11 cellular contexts compared by ENCODE assay signal in the genomic region with DNA sequence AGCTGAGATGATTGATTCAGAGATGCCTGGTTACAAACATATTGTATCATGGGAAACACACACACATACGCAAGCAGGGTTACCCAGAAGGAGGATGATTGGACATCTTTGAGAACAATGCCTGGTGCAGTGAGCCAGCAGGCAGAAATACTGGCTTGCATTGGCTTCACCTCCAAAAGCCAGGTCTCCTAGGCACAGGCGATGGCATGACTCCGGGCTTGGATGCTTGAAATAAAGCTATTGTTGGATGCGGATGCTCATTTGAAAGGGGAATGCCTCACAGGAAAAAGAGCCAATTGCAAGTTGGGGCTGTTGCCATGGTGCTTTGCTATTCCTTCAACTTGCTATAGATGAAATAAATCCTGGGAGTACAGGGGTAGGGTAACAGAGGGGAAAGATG.
DNase-seq lines count a peak whose midpoint lies in the region; ATAC-seq, FAIRE-seq and TF ChIP-seq lines count a peak whose summit lies in the region.
"Had no signal": no experiment of that assay in that cellular context is flagged by ENCODE, and none has a peak within 500 bp of the region (broad histone marks: within the 10 kb centered on the region; RNA-seq: fewer than 3 reads in every experiment).

No MANE protein-coding gene starts in this region.

- no peak for ATAC-seq in HG03135 (IDR thresholded peaks at IDR 0.05; ENCODE audit: unreplicated experiment)

- 0 out of 2 replicates have a peak overlapping the region, but pooled peaks have one; percentile 11 for H4K8ac ChIP-seq in H1 (ENCODE audit: extremely low read depth, insufficient read depth, low read length)

- no peaks in the 10 kb centered on the region for H3K27me3 ChIP-seq in CD8-positive, alpha-beta memory T cell (ENCODE audit: insufficient read depth, low read length, poor library complexity, severe bottlenecking)
- no peaks in the 10 kb centered on the region for H3K27me3 ChIP-seq in OCI-LY3 (ENCODE audit: low read depth, low read length)
- H3K27me3 ChIP-seq in H1 (replicated peaks in 1 of 4; ENCODE audit: control insufficient read depth in 3 of 4, extremely low read depth in 1 of 4, insufficient read depth in 3 of 4, low read length in 3 of 4) = no peaks in the 10 kb centered on the region
- H3K27me3 ChIP-seq in uterus = no peaks in the 10 kb centered on the region

- no peak overlapping the region for H3K23ac ChIP-seq in H1 (ENCODE audit: insufficient read length)

- H4K91ac ChIP-seq in H1 (replicated peaks; ENCODE audit: insufficient read length, low read length) = peak overlapping the region; percentile 84

- no peak overlapping the region for H3K14ac ChIP-seq in H1 (ENCODE audit: insufficient read length)

- H3K56ac ChIP-seq in H1 (replicated peaks; ENCODE audit: insufficient read length, low read depth, low read length) = no peak overlapping the region

- H3K27ac ChIP-seq in CD8-positive, alpha-beta memory T cell (ENCODE audit: low read depth, low read length) = no peak overlapping the region
- H3K27ac ChIP-seq in OCI-LY3 (ENCODE audit: low read length) (no peak overlapping the region), H1 (ENCODE audit: low read depth, low read length) (0 out of 2 replicates have a peak overlapping the region, but pooled peaks have one; percentile 2), uterus (no peak overlapping the region)

- H3K27ac Mint-ChIP-seq in CD8-positive, alpha-beta memory T cell = peak overlapping the region; percentile 59 to 97 (median 93)
- peak overlapping the region; percentile 75 for H3K27ac Mint-ChIP-seq in neural crest cell (ENCODE audit: unreplicated experiment)

- peak overlapping the region in 4 of 7 donors; percentile 15 to 89 (median 22) for H3K4me3 Mint-ChIP-seq in CD8-positive, alpha-beta memory T cell
- H3K4me3 Mint-ChIP-seq in neural crest cell = peak overlapping the region; percentile 91

- H3K4ac ChIP-seq in H1 (replicated peaks; ENCODE audit: insufficient read length, low read depth, low read length) = no peak overlapping the region

- H3K36me3 Mint-ChIP-seq in CD8-positive, alpha-beta memory T cell = peaks cover 14 to 55% (median 18%) of the 10 kb centered on the region in 3 donors
- no peaks in the 10 kb centered on the region for H3K36me3 Mint-ChIP-seq in neural crest cell (ENCODE audit: low read depth)

- H3K9me3 ChIP-seq in CD8-positive, alpha-beta memory T cell (ENCODE audit: low read length) = no peaks in the 10 kb centered on the region
- H3K9me3 ChIP-seq in OCI-LY3 (ENCODE audit: insufficient read depth, low read length) (no peaks in the 10 kb centered on the region), H1 (ENCODE audit: insufficient read depth in 2 of 2, low read depth in 1 of 2, low read length in 1 of 2) (no peaks in the 10 kb centered on the region), uterus (no peaks in the 10 kb centered on the region)

- H3K79me2 ChIP-seq in OCI-LY3 (ENCODE audit: low read length) (peaks cover 100% of the 10 kb centered on the region), H1 (ENCODE audit: control insufficient read depth in 1 of 2, insufficient read depth in 2 of 2, low read length in 2 of 2) (peaks cover 0 to 12% of the 10 kb centered on the region in 2 experiments; a peak in 2 of 4 replicates)

- no peaks in the 10 kb centered on the region for H3K23me2 ChIP-seq in H1 (ENCODE audit: low read depth, low read length)

- H4K20me1 ChIP-seq in OCI-LY3 (ENCODE audit: insufficient read depth, low read length) (peaks cover 65% of the 10 kb centered on the region), H1 (replicated peaks in 1 of 2; ENCODE audit: control insufficient read depth in 1 of 2, insufficient read depth in 2 of 2, low read length in 2 of 2) (no peaks in the 10 kb centered on the region)

- H2BK120ac ChIP-seq in H1 (replicated peaks; ENCODE audit: low read depth, low read length) = peak overlapping the region; percentile 68

- TF ChIP-seq RAD21 in H1 (IDR thresholded peaks at IDR 0.05 in 1 of 2, conservative IDR thresholded peaks at IDR 0.05 in 1 of 2; ENCODE audit: low read depth in 2 of 2, low read length in 2 of 2) = no peak

- TF ChIP-seq CTCF in OCI-LY3 (IDR thresholded peaks at IDR 0.05; ENCODE audit: low read depth, low read length) (no peak), H1 (IDR thresholded peaks at IDR 0.05; ENCODE audit: control extremely low read depth in 1 of 3, insufficient read depth in 1 of 3, low read depth in 1 of 3, low read length in 3 of 3) (no peak), neural crest cell (conservative IDR thresholded peaks at IDR 0.05) (no peak), uterus (IDR thresholded peaks at IDR 0.05) (no peak)

- peak overlapping the region; percentile 68 for H2BK5ac ChIP-seq in H1 (ENCODE audit: low read depth, low read length)

- no peak for TF ChIP-seq EP300 in H1 (IDR thresholded peaks at IDR 0.05; ENCODE audit: borderline replicate concordance in 1 of 2, low read depth in 2 of 2, low read length in 2 of 2)

- peaks cover 86 to 100% (median 97%) of the 10 kb centered on the region in 3 donors for H3K4me1 Mint-ChIP-seq in CD8-positive, alpha-beta memory T cell
- peaks cover 90% of the 10 kb centered on the region for H3K4me1 Mint-ChIP-seq in neural crest cell

- no peak for TF ChIP-seq POLR2A in H1 (IDR thresholded peaks at IDR 0.05; ENCODE audit: control extremely low read depth in 1 of 2, low read depth in 2 of 2, low read length in 2 of 2)
- no peak for TF ChIP-seq POLR2A in uterus (IDR thresholded peaks at IDR 0.05)

- no peaks in the 10 kb centered on the region for H3K36me3 ChIP-seq in CD8-positive, alpha-beta memory T cell (ENCODE audit: insufficient read depth, low read length)
- peaks cover 27% of the 10 kb centered on the region for H3K36me3 ChIP-seq in OCI-LY3 (replicated peaks; ENCODE audit: low read depth, low read length)
- no peaks in the 10 kb centered on the region for H3K36me3 ChIP-seq in H1 (ENCODE audit: control insufficient read depth in 2 of 4, insufficient read depth in 4 of 4, low read length in 3 of 4)
- H3K36me3 ChIP-seq in uterus = no peaks in the 10 kb centered on the region

- no peak overlapping the region for H3K18ac ChIP-seq in H1 (ENCODE audit: extremely low read depth, low read length)

- CTCF ChIA-PET in CD8-positive, alpha-beta memory T cell (lab: Charles Lee) = interaction anchor here (0.8 to 4.1 kb wide), 4 partner anchors 9 to 21 kb away, joined by 3 to 22 read pairs (median 6); no protein-coding TSS in a partner anchor
- CTCF ChIA-PET in H1 (lab: Charles Lee; ENCODE audit: partially characterized antibody) = interaction anchor here (1.0 to 2.4 kb wide), 4 partner anchors 9 to 93 kb away, joined by 3 to 15 read pairs (median 7); no protein-coding TSS in a partner anchor

- no peak for DNase-seq in CD8-positive, alpha-beta memory T cell
- no peak for DNase-seq in H1 (ENCODE audit: low read depth in 1 of 2, low spot score in 2 of 2)
- peak; percentile 43 for DNase-seq in neural crest cell (ENCODE audit: low read depth, low spot score)
- no peak for DNase-seq in NOMO-1 (lab: John Stamatoyannopoulos, UW; ENCODE audit: unreplicated experiment in 2 of 2)
- no peak for DNase-seq in T1000 (lab: John Stamatoyannopoulos, UW)
- DNase-seq in uterus = no peak
- DNase-seq: DMS 273 treated with DMSO at 0.1 percent for 48 hours, NCI-H1105 treated with DMSO at 0.1 percent for 48 hours had no signal

- no peak overlapping the region for H2BK20ac ChIP-seq in H1 (ENCODE audit: low read length)

- H2BK15ac ChIP-seq in H1 (ENCODE audit: low read length) = no peak overlapping the region

- no peaks in the 10 kb centered on the region for H3K9me3 Mint-ChIP-seq in CD8-positive, alpha-beta memory T cell
- no peaks in the 10 kb centered on the region for H3K9me3 Mint-ChIP-seq in neural crest cell

- no peak overlapping the region for H3K4me3 ChIP-seq in CD8-positive, alpha-beta memory T cell (ENCODE audit: low read length)
- H3K4me3 ChIP-seq in OCI-LY3 (ENCODE audit: low read length) (peak overlapping the region; percentile 12), H1 (ENCODE audit: extremely low read depth in 1 of 4, insufficient read depth in 2 of 4, low read depth in 3 of 4, low read length in 4 of 4) (peak overlapping the region in 1 of 4 experiments; percentile 44; a peak in 1 of 8 replicates), uterus (no peak overlapping the region)

- no peaks in the 10 kb centered on the region for H3K79me1 ChIP-seq in H1 (ENCODE audit: low read depth, low read length)

- H2AK5ac ChIP-seq in H1 (ENCODE audit: low read depth, low read length) = no peak overlapping the region; the same call in 1 of the 2 replicates

- intact Hi-C loops in uterus (cut with DNase I; ENCODE audit: low total_unique reads) = no loop called here

- H2AFZ ChIP-seq in OCI-LY3 (ENCODE audit: low read depth, low read length) (no peak overlapping the region), H1 (ENCODE audit: low read length) (no peak overlapping the region)

- H4K5ac ChIP-seq in H1 (ENCODE audit: insufficient read length, low read depth, low read length) = peak overlapping the region; percentile 27

- POLR2A ChIA-PET in CD8-positive, alpha-beta memory T cell (lab: Charles Lee) = no interaction called here
- POLR2A ChIA-PET in H1 (lab: Charles Lee; ENCODE audit: partially characterized antibody) = interaction anchor here (1.1 to 1.8 kb wide), 4 partner anchors 8 to 19 kb away, joined by 3 to 6 read pairs (median 4); no protein-coding TSS in a partner anchor

- FAIRE-seq in H1 (lab: Jason Lieb, UNC) = peak; percentile 66
- FAIRE-seq: keratinocyte had no signal

- 41% methylated on average over 4 of the region's 4 CpGs; no CpG with 5 or more reads in 1 of the 2 experiments for WGBS in H1 (ENCODE audit: extremely low coverage in 1 of 2, insufficient coverage in 1 of 2, insufficient read length in 1 of 2, insufficient replicate concordance in 2 of 2, low coverage in 1 of 2, low lambda C conversion rate in 2 of 2, missing lambda C conversion rate in 1 of 2), 2 experiments

- H3K4me2 ChIP-seq in OCI-LY3 (ENCODE audit: low read length) (peak overlapping the region; percentile 62), H1 (ENCODE audit: insufficient read depth in 1 of 2, low read depth in 2 of 2, low read length in 2 of 2) (peak overlapping the region; percentile 53 to 85; a peak in 3 of 4 replicates)

- H3K4me1 ChIP-seq in CD8-positive, alpha-beta memory T cell (ENCODE audit: insufficient read depth, low read length) = peaks cover 90% of the 10 kb centered on the region
- H3K4me1 ChIP-seq in OCI-LY3 (ENCODE audit: low read length) = peaks cover 96% of the 10 kb centered on the region
- H3K4me1 ChIP-seq in H1 (replicated peaks in 1 of 4; ENCODE audit: control insufficient read depth in 3 of 4, insufficient read depth in 4 of 4, low read length in 3 of 4) = peaks cover 5 to 22% (median 17%) of the 10 kb centered on the region in 4 experiments
- no peaks in the 10 kb centered on the region for H3K4me1 ChIP-seq in uterus

- H3K9ac ChIP-seq in OCI-LY3 (ENCODE audit: low read length) (0 out of 2 replicates have a peak overlapping the region, but pooled peaks have one; percentile 6), H1 (replicated peaks in 1 of 4; ENCODE audit: extremely low read depth in 1 of 4, low read depth in 3 of 4, low read length in 3 of 4) (no peak overlapping the region)

- H2BK12ac ChIP-seq in H1 (ENCODE audit: low read depth, low read length) = peak overlapping the region; percentile 77

- no peaks in the 10 kb centered on the region for H3K27me3 Mint-ChIP-seq in CD8-positive, alpha-beta memory T cell
- H3K27me3 Mint-ChIP-seq in neural crest cell (ENCODE audit: low read depth) = no peaks in the 10 kb centered on the region

TF ChIP-seq in H1, 55 proteins besides CTCF, POLR2A, EP300 and RAD21 (continues in another document):
- no peak for TF ChIP-seq TBP (IDR thresholded peaks at IDR 0.05; ENCODE audit: low read depth, low read length)
